Comparison of ENCODE assay signal across 14 cellular contexts in the genomic region with DNA sequence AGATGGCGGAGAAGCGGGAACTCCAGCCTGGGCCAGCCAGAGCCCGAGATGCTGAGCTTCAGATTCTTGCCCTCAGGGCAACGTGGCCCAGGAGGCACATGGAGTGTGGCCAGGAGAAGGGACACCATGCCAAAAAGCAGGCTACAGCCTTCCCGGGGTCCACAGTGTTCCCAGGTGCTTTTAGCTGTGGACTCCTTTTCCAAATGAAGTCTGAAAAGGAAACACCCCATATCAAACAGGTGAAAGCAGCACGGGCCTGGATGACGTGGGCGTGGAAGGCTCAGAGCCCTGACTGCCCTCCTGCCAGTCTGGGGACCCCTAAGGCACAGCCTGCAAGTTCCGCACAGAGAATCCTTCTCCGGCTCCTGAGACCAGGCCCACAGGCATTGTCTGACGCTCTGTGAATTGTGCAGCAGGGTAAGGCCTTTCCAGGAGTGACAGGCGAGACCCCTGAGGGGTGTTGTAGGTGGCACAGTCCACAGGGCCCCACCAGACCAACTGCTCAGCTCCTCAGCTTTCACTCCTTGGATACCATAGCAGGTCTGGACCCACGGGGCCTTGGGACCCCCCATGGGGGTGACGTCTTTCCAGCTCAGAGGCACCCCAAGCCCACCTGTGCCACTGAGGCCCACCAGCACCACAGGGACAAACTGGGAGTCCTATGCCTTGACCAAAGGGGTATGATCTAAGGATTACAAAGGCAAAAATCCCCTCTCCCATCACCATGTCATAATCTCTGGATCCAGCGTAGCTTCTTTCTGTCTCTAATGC.
DNase-seq lines count a peak whose midpoint lies in the region; ATAC-seq and TF ChIP-seq lines count a peak whose summit lies in the region.
"Had no signal": no experiment of that assay in that cellular context is flagged by ENCODE, and none has a peak within 500 bp of the region (broad histone marks: within the 10 kb centered on the region; RNA-seq: fewer than 3 reads in every experiment).

No MANE protein-coding gene starts in this region.

- H3K4me1 Mint-ChIP-seq in activated CD8-positive, alpha-beta memory T cell treated with anti-CD3 and anti-CD28 coated beads, Interleukin-2, amount 10 ng/mL, durations not matched to agents 7 days and 5 days, result no peaks in the 10 kb centered on the region
- H3K4me1 Mint-ChIP-seq in endodermal cell, result peaks cover 2% of the 10 kb centered on the region
- peaks cover 13% of the 10 kb centered on the region for H3K4me1 Mint-ChIP-seq in type B pancreatic cell (ENCODE audit: unreplicated experiment)
- peaks cover 0 to 3% of the 10 kb centered on the region in 2 donors for H3K4me1 Mint-ChIP-seq in effector memory CD8-positive, alpha-beta T cell (ENCODE audit: low read depth in 2 of 2)
- H3K4me1 Mint-ChIP-seq: CD4-positive, CD25-positive, alpha-beta regulatory T cell had no signal

- intact Hi-C loops in sciatic nerve (cut with DNase I), result no loop called here
- intact Hi-C loops in transverse colon (cut with DNase I; ENCODE audit: low total_unique reads), result no loop called here

- peak; percentile 31 for DNase-seq in activated CD8-positive, alpha-beta memory T cell treated with anti-CD3 and anti-CD28 coated beads, Interleukin-2, amount 10 ng/mL, durations not matched to agents 7 days and 5 days
- no peak for DNase-seq in activated CD8-positive, alpha-beta memory T cell treated with anti-CD3 and anti-CD28 coated beads, Interleukin-2, amount 50 U/mL, for 4 hours
- peak; percentile 25 for DNase-seq in H7
- DNase-seq in endodermal cell, result peak; percentile 34
- peak; percentile 55 for DNase-seq in type B pancreatic cell (ENCODE audit: extremely low spot score, unreplicated experiment)
- no peak for DNase-seq in sciatic nerve (ENCODE audit: low spot score)
- no peak for DNase-seq in transverse colon
- DNase-seq in effector memory CD8-positive, alpha-beta T cell, result no peak
- DNase-seq: 8988T; AML-193; CD4-positive, CD25-positive, alpha-beta regulatory T cell; GM23248 had no signal

- no peak for TF ChIP-seq POLR2A in transverse colon (IDR thresholded peaks at IDR 0.05)

- H3K36me3 ChIP-seq in H7 (replicated peaks; ENCODE audit: control insufficient read depth, insufficient read depth, low read length) (no peaks in the 10 kb centered on the region), endodermal cell (ENCODE audit: control insufficient read depth, insufficient read depth, low read length) (no peaks in the 10 kb centered on the region), transverse colon (no peaks in the 10 kb centered on the region)
- H3K36me3 ChIP-seq: BLaER1 treated with 17β-estradiol and CSF1 and Interleukin-3, amounts not matched to agents 10 nM and 100 nM had no signal

- H3K4me1 ChIP-seq in endodermal cell (ENCODE audit: control insufficient read depth, insufficient read depth, low read length), result no peaks in the 10 kb centered on the region
- no peaks in the 10 kb centered on the region for H3K4me1 ChIP-seq in transverse colon

- no peak overlapping the region for H3K4me3 ChIP-seq in H7 (ENCODE audit: insufficient read depth, low read depth, low read length)
- no peak overlapping the region for H3K4me3 ChIP-seq in endodermal cell (ENCODE audit: low read length)
- H3K4me3 ChIP-seq in transverse colon, result no peak overlapping the region
- H3K4me3 ChIP-seq: BLaER1 treated with 17β-estradiol and CSF1 and Interleukin-3, amounts not matched to agents 10 nM and 100 nM; GM23248 had no signal

- no peaks in the 10 kb centered on the region for H3K9me3 Mint-ChIP-seq in activated CD8-positive, alpha-beta memory T cell treated with anti-CD3 and anti-CD28 coated beads, Interleukin-2, amount 10 ng/mL, durations not matched to agents 7 days and 5 days (ENCODE audit: low read depth)
- H3K9me3 Mint-ChIP-seq in endodermal cell, result no peaks in the 10 kb centered on the region
- no peaks in the 10 kb centered on the region for H3K9me3 Mint-ChIP-seq in type B pancreatic cell
- no peaks in the 10 kb centered on the region for H3K9me3 Mint-ChIP-seq in effector memory CD8-positive, alpha-beta T cell
- H3K9me3 Mint-ChIP-seq: H9 had no signal

- H3K9me3 ChIP-seq in endodermal cell (ENCODE audit: control insufficient read depth, low read length), result no peaks in the 10 kb centered on the region
- no peaks in the 10 kb centered on the region for H3K9me3 ChIP-seq in transverse colon
- H3K9me3 ChIP-seq: BLaER1 treated with 17β-estradiol and CSF1 and Interleukin-3, amounts not matched to agents 10 nM and 100 nM had no signal

- no peak overlapping the region for H3K4me3 Mint-ChIP-seq in activated CD8-positive, alpha-beta memory T cell treated with anti-CD3 and anti-CD28 coated beads, Interleukin-2, amount 10 ng/mL, durations not matched to agents 7 days and 5 days
- no peak overlapping the region for H3K4me3 Mint-ChIP-seq in endodermal cell
- no peak overlapping the region for H3K4me3 Mint-ChIP-seq in type B pancreatic cell
- no peak overlapping the region for H3K4me3 Mint-ChIP-seq in effector memory CD8-positive, alpha-beta T cell
- H3K4me3 Mint-ChIP-seq: CD4-positive, CD25-positive, alpha-beta regulatory T cell; H9 had no signal

- H3K9ac ChIP-seq in endodermal cell (ENCODE audit: extremely low read depth, low read length, poor library complexity, severe bottlenecking), result no peak overlapping the region
- H3K9ac ChIP-seq: BLaER1 treated with 17β-estradiol and CSF1 and Interleukin-3, amounts not matched to agents 10 nM and 100 nM; GM23248 had no signal

- 91 to 94% methylated on average over 7 to 15 of the region's 15 CpGs for WGBS in endodermal cell (ENCODE audit: insufficient coverage in 1 of 2, insufficient read length in 1 of 2), 2 experiments
- 78% methylated on average over 15 of the region's 15 CpGs; no CpG with 5 or more reads in 1 of the 2 donors for WGBS in transverse colon (ENCODE audit: low coverage in 1 of 2), 2 donors

- no peak for TF ChIP-seq EP300 in transverse colon (IDR thresholded peaks at IDR 0.05; ENCODE audit: low read depth)

- TF ChIP-seq CTCF in endodermal cell (conservative IDR thresholded peaks at IDR 0.05) (no peak), type B pancreatic cell (conservative IDR thresholded peaks at IDR 0.05) (no peak), transverse colon (IDR thresholded peaks at IDR 0.05) (no peak)

- no peak for ATAC-seq in activated CD8-positive, alpha-beta memory T cell treated with anti-CD3 and anti-CD28 coated beads, Interleukin-2, amount 10 ng/mL, durations not matched to agents 7 days and 5 days
- no peak for ATAC-seq in sciatic nerve
- no peak for ATAC-seq in effector memory CD8-positive, alpha-beta T cell (replicated peaks)

- H3K27ac ChIP-seq in endodermal cell (ENCODE audit: low read depth, low read length), result no peak overlapping the region
- H3K27ac ChIP-seq in transverse colon, result no peak overlapping the region
- H3K27ac ChIP-seq: BLaER1 treated with 17β-estradiol and CSF1 and Interleukin-3, amounts not matched to agents 10 nM and 100 nM; GM23248 had no signal

- H3K27me3 Mint-ChIP-seq in activated CD8-positive, alpha-beta memory T cell treated with anti-CD3 and anti-CD28 coated beads, Interleukin-2, amount 10 ng/mL, durations not matched to agents 7 days and 5 days, result peaks cover 4% of the 10 kb centered on the region
- H3K27me3 Mint-ChIP-seq in endodermal cell (ENCODE audit: insufficient read depth), result no peaks in the 10 kb centered on the region
- H3K27me3 Mint-ChIP-seq in type B pancreatic cell, result peaks cover 4% of the 10 kb centered on the region
- peaks cover 23 to 54% of the 10 kb centered on the region in 2 donors for H3K27me3 Mint-ChIP-seq in effector memory CD8-positive, alpha-beta T cell
- H3K27me3 Mint-ChIP-seq: CD4-positive, CD25-positive, alpha-beta regulatory T cell had no signal

- in situ Hi-C loops in transverse colon (cut with MboI; ENCODE audit: low pct_ligation_motif_present in 1 of 4, low pct_unique_long_range_greater_than_20kb in 1 of 4, low sequenced_read_pairs in 3 of 4), result no loop called here

- no peaks in the 10 kb centered on the region for H3K27me3 ChIP-seq in H7 (ENCODE audit: control insufficient read depth, insufficient read depth, low read length)
- H3K27me3 ChIP-seq in endodermal cell (ENCODE audit: control insufficient read depth, insufficient read depth, low read length, poor library complexity, severe bottlenecking), result no peaks in the 10 kb centered on the region
- no peaks in the 10 kb centered on the region for H3K27me3 ChIP-seq in transverse colon
- H3K27me3 ChIP-seq: BLaER1 treated with 17β-estradiol and CSF1 and Interleukin-3, amounts not matched to agents 10 nM and 100 nM had no signal

- no peak overlapping the region for H3K27ac Mint-ChIP-seq in activated CD8-positive, alpha-beta memory T cell treated with anti-CD3 and anti-CD28 coated beads, Interleukin-2, amount 10 ng/mL, durations not matched to agents 7 days and 5 days
- H3K27ac Mint-ChIP-seq in endodermal cell (no peak overlapping the region), type B pancreatic cell (no peak overlapping the region)
- H3K27ac Mint-ChIP-seq in effector memory CD8-positive, alpha-beta T cell, result no peak overlapping the region
- H3K27ac Mint-ChIP-seq: CD4-positive, CD25-positive, alpha-beta regulatory T cell had no signal

- H3K36me3 Mint-ChIP-seq in activated CD8-positive, alpha-beta memory T cell treated with anti-CD3 and anti-CD28 coated beads, Interleukin-2, amount 10 ng/mL, durations not matched to agents 7 days and 5 days, result no peaks in the 10 kb centered on the region
- H3K36me3 Mint-ChIP-seq in endodermal cell (ENCODE audit: low read depth) (no peaks in the 10 kb centered on the region), type B pancreatic cell (no peaks in the 10 kb centered on the region)
- no peaks in the 10 kb centered on the region for H3K36me3 Mint-ChIP-seq in effector memory CD8-positive, alpha-beta T cell (ENCODE audit: insufficient read depth)
- H3K36me3 Mint-ChIP-seq: CD4-positive, CD25-positive, alpha-beta regulatory T cell had no signal

- CTCF ChIA-PET in activated CD8-positive, alpha-beta memory T cell treated with anti-CD3 and anti-CD28 coated beads, Interleukin-2, amount 10 ng/mL, durations not matched to agents 7 days and 5 days (lab: Charles Lee), result no interaction called here

Comparison
In these comparisons a context has a peak if more than half of its experiments do, and no peak if none do; other contexts are left out.
1. DNase-seq: peak in activated CD8-positive, alpha-beta memory T cell treated with anti-CD3 and anti-CD28 coated beads, Interleukin-2, amount 10 ng/mL, durations not matched to agents 7 days and 5 days (single experiment), H7 (single experiment), endodermal cell (single experiment) and type B pancreatic cell (single experiment); none in activated CD8-positive, alpha-beta memory T cell treated with anti-CD3 and anti-CD28 coated beads, Interleukin-2, amount 50 U/mL, for 4 hours (single experiment), sciatic nerve (single experiment), transverse colon (single experiment) and effector memory CD8-positive, alpha-beta T cell (0 of 3).